In the genomic region with DNA sequence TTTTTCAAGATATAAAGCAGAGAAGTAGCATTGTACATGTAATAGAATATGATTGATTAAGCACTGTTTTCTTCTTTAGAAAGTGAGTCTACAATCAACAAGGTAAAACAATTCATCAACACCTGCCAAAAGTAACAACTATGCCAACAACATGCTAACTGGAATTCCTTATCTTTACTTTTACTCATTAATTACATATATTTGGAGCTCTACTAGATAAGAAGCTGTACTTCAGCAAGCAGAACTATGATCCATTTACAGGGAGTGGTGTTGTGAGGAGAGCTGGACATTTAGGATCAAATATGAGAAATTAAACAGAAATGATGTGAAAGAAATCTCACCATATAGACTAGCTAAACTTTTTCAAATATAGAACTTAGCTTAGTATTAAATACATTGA, we compare ENCODE assay signal across 8 cellular contexts.
"Had no signal": no experiment of that assay in that cellular context is flagged by ENCODE, and none has a peak within 500 bp of the region (broad histone marks: within the 10 kb centered on the region; RNA-seq: fewer than 3 reads in every experiment).

No MANE protein-coding gene starts in this region.

- FAIRE-seq: HTR-8/SVneo, K562 had no signal

- DNase-seq: GM23248, GOT3, H9, HCEC 1CT, IMR-90, KG1 had no signal

- H3K27ac ChIP-seq: GM23248 had no signal

- H3K27ac Mint-ChIP-seq: H9 had no signal

- ATAC-seq: K562 had no signal

- H3K4me3 Mint-ChIP-seq: H9 had no signal
